Comparison of ENCODE assay signal across 20 cellular contexts in the genomic region with DNA sequence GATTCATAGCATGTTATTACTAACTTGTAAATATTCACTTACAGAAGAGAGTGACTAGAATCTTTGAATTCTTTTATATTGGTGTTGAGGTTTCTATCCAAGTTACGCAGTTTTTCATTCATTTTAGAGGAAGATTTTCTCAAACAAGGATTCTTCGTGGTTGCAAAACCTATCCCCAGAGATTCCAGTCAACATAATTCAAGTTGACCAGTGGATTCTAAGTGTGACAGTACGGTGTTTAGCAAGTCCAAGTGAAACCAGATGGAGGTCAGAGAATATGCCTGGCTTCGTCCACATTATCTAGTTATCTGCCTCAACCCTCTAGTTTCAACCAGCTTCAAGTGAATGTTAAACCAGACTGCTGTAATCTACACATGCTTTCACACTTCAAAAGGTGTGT.
"Had no signal": no experiment of that assay in that cellular context is flagged by ENCODE, and none has a peak within 500 bp of the region (broad histone marks: within the 10 kb centered on the region; RNA-seq: fewer than 3 reads in every experiment).

No MANE protein-coding gene starts in this region.

- H3K36me3 ChIP-seq: breast epithelium, prostate gland, spleen had no signal

- H3K4me3 ChIP-seq: breast epithelium, prostate gland, spleen had no signal

- H3K27ac ChIP-seq: breast epithelium, epithelial cell of prostate, prostate gland, spleen had no signal

- H3K27me3 ChIP-seq: breast epithelium, spleen had no signal

- H3K4me1 ChIP-seq: breast epithelium, prostate gland, spleen had no signal

- ATAC-seq: activated CD4-positive, CD25-positive, alpha-beta regulatory T cell treated with anti-CD3 and anti-CD28 coated beads, Interleukin-2, amount 50 U/mL, for 24 hours; effector memory CD8-positive, alpha-beta T cell; right cardiac atrium; stimulated activated effector memory CD8-positive, alpha-beta T cell treated with anti-CD3 and anti-CD28 coated beads, Interleukin-12 subunit alpha, Interleukin-12 subunit beta, amount 100 ng/mL, for 72 hours had no signal

- H3K9me3 ChIP-seq: breast epithelium, prostate gland, spleen had no signal

- DNase-seq: activated CD4-positive, alpha-beta T cell treated with anti-CD3 and anti-CD28 coated beads, Interleukin-2, amount 50 U/mL, for 1 hour; activated naive CD4-positive, alpha-beta T cell; activated naive CD8-positive, alpha-beta T cell treated with anti-CD3 and anti-CD28 coated beads, Interleukin-2, amount 10 ng/mL, durations not matched to agents 7 days and 5 days; aorta; dermis blood vessel endothelial cell; effector memory CD8-positive, alpha-beta T cell; head of caudate nucleus; immature natural killer cell; nephron progenitor cell; occipital lobe; right cardiac atrium; spleen; stimulated activated CD4-positive, alpha-beta T cell treated with anti-CD3 and anti-CD28 coated beads, Interleukin-2, amount 100 ng/mL, for 24 hours; T-helper 1 cell; T1000 had no signal
